Comparison of ENCODE assay signal across 8 cellular contexts in the genomic region with DNA sequence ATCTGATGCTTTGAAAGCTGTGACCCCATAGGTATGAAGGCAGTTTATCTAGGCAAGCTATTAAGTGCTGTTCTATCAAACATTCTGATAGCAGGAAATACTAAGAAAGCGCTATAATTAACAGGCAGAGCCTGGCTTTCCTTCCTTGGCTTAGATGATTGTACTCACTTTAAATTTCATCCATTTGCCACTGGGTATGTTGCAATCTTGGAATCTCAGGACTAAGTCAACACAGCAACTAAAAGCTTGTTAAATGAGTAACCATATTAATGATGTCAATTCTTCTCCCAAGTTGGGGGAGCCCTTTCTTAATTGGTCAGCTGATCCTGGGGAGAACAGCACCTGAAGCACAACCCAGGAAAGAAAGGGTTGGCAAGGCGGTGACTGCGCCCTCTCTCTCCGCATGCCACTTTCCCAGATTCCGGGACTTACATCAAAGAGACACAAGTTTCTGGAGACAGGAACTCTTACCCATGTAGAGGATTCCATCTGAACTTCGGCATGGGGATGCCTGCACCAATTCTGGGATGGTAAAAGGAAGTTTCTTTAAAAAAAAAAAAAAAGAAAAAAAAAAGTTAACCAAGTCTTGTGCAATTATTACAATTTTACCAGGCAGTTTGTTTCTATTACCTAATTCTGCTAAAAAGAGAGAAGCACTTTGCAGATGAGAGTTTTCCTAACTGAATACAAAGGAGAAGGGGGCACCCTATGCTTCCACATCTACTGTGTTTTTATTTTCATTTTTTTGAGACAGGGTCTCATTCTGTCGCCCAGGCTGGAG. TPM values are rescaled to one million over a fixed set of nuclear protein-coding genes. Genes with fewer than 3 reads are reported as not detected.
DNase-seq lines count a peak whose midpoint lies in the region; ATAC-seq, FAIRE-seq and TF ChIP-seq lines count a peak whose summit lies in the region.

No MANE protein-coding gene starts in this region.

- H3K36me3 Mint-ChIP-seq in T-helper 17 cell (ENCODE audit: low read depth) = peaks cover 12% of the 10 kb centered on the region

- no peak for FAIRE-seq in bronchial epithelial cell (lab: Jason Lieb, UNC)

- H3K9me3 ChIP-seq in neutrophil (no peaks in the 10 kb centered on the region), T-helper 17 cell (ENCODE audit: control insufficient read depth, low read length, poor library complexity, severe bottlenecking) (peaks cover 2% of the 10 kb centered on the region)

- H3K36me3 ChIP-seq in bronchial epithelial cell (ENCODE audit: control insufficient read depth, insufficient read depth, low read length) = peaks cover 22% of the 10 kb centered on the region
- H3K36me3 ChIP-seq in neutrophil = peaks cover 22% of the 10 kb centered on the region

- peaks cover 15% of the 10 kb centered on the region for H3K4me1 Mint-ChIP-seq in T-helper 17 cell

- peaks cover 48% of the 10 kb centered on the region in 2 experiments for H3K4me1 ChIP-seq in neutrophil (ENCODE audit: control insufficient read depth in 1 of 2, insufficient read depth in 1 of 2, low read depth in 1 of 2, low read length in 1 of 2)

- TF ChIP-seq CTCF in bronchial epithelial cell (IDR thresholded peaks at IDR 0.05; ENCODE audit: insufficient read depth, low read length, severe bottlenecking) (no peak), neutrophil (IDR thresholded peaks at IDR 0.05) (no peak)

- no peak overlapping the region for H3K4me3 ChIP-seq in bronchial epithelial cell (ENCODE audit: low read depth, low read length)
- peak overlapping the region; percentile 38 to 55 for H3K4me3 ChIP-seq in neutrophil (ENCODE audit: low read depth in 1 of 2, low read length in 1 of 2)

- no peaks in the 10 kb centered on the region for H3K27me3 Mint-ChIP-seq in T-helper 17 cell

- H3K27ac Mint-ChIP-seq in T-helper 17 cell = no peak overlapping the region

- ATAC-seq in HG03469 (IDR thresholded peaks at IDR 0.05; ENCODE audit: unreplicated experiment) = peak; percentile 11
- no peak for ATAC-seq in T-helper 17 cell

- DNase-seq in ELR (ENCODE audit: low read depth) (peak; percentile 54), bronchial epithelial cell (ENCODE audit: low read depth) (peak; percentile 97), OCI-M2 (lab: John Stamatoyannopoulos, UW; ENCODE audit: unreplicated experiment) (no peak), T-helper 17 cell (no peak)
- DNase-seq in effector CD8-positive, alpha-beta T cell (lab: John Stamatoyannopoulos, UW) = no peak
- DNase-seq in stimulated activated CD8-positive, alpha-beta memory T cell treated with anti-CD3 and anti-CD28 coated beads, Interleukin-4, amount 100 ng/mL, for 48 hours = no peak

- H3K27me3 ChIP-seq in bronchial epithelial cell (ENCODE audit: control insufficient read depth, insufficient read depth, low read length) (no peaks in the 10 kb centered on the region), neutrophil (no peaks in the 10 kb centered on the region)

- peak overlapping the region; percentile 99 for H3K27ac ChIP-seq in neutrophil

- H3K4me3 Mint-ChIP-seq in T-helper 17 cell = no peak overlapping the region

RNA-seq across cellular contexts. Expression of gene ICAM2, which starts 54.5 kb away (rescaled TPM):
- 0.26 and 0.90 TPM in 2 replicates for total RNA-seq in bronchial epithelial cell
- total RNA-seq in T-helper 17 cell = 100 to 1,000 TPM; 113 to 115 TPM

RNA-seq across cellular contexts. Expression of gene ERN1, which starts 55.0 kb away (rescaled TPM):
- total RNA-seq in bronchial epithelial cell (22.1 and 35.2 TPM in 2 replicates), T-helper 17 cell (100 to 1,000 TPM; 185 to 196 TPM)

Comparison
In these comparisons a context has a peak if more than half of its experiments do, and no peak if none do; other contexts are left out.
1. DNase-seq: peak in ELR (single experiment) and bronchial epithelial cell (single experiment); none in OCI-M2 (single experiment), effector CD8-positive, alpha-beta T cell (single experiment), T-helper 17 cell (0 of 3) and stimulated activated CD8-positive, alpha-beta memory T cell treated with anti-CD3 and anti-CD28 coated beads, Interleukin-4, amount 100 ng/mL, for 48 hours (single experiment).
2. RNA of gene ICAM2, which starts 54.5 kb away (total RNA-seq): 113 to 115 TPM in T-helper 17 cell; 0.26 to 0.90 TPM in bronchial epithelial cell; every median in the first group is over 10 times any median in the second.